ENCODE assay signal across 20 cellular contexts in the genomic region with DNA sequence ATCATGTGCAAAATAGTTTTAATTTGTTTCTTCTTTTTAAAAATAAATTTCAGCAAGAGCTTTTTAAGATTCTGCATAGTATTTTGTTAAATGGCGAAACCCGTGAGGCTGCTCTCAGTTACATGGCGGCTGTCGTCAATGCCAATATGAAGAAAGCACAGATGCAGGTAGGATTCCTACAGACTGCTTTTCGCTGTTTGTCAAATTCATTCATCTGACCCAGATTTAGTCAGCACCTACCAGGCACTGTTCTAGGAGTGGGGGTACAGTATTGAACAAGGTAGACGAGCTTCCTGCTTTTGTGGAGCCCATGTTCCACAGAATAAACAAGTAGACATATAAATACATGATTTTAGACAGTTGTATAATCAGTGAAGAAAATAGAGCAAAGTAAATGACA.
"Had no signal": no experiment of that assay in that cellular context is flagged by ENCODE, and none has a peak within 500 bp of the region (broad histone marks: within the 10 kb centered on the region; RNA-seq: fewer than 3 reads in every experiment).

No MANE protein-coding gene starts in this region.

- H3K4me3 ChIP-seq: left lung, ovary, psoas muscle, sigmoid colon, suprapubic skin, thyroid gland, vagina had no signal

- H3K9me3 Mint-ChIP-seq: natural killer cell; stimulated activated memory B cell treated with anti-CD40 and anti-IgM and Interleukin-4, amounts not matched to agents 10 μg/mL and 1 μg/mL and 100 μg/mL, for 72 hours had no signal

- H3K4me3 Mint-ChIP-seq: natural killer cell; stimulated activated memory B cell treated with anti-CD40 and anti-IgM and Interleukin-4, amounts not matched to agents 10 μg/mL and 1 μg/mL and 100 μg/mL, for 72 hours had no signal

- H3K27me3 ChIP-seq: left lung, ovary, sigmoid colon, suprapubic skin, thyroid gland, vagina had no signal

- ATAC-seq: left cardiac atrium; left lung; natural killer cell; psoas muscle; right cardiac atrium; stimulated activated memory B cell treated with anti-CD40 and anti-IgM and Interleukin-4, amounts not matched to agents 10 μg/mL and 1 μg/mL and 100 μg/mL, for 72 hours; stimulated activated naive CD8-positive, alpha-beta T cell treated with anti-CD3 and anti-CD28 coated beads, Interleukin-15, Interleukin-2, amounts not matched to agents 100 U/mL and 50 U/mL, for 24 hours had no signal

- DNase-seq: cortex of kidney; effector CD4-positive, alpha-beta T cell; kidney; left cardiac atrium; left lung; mesenchymal stem cell; natural killer cell; occipital lobe; ovary; psoas muscle; right cardiac atrium; sigmoid colon; stimulated activated CD4-positive, alpha-beta T cell treated with anti-CD3 and anti-CD28 coated beads, Interleukin-2, amount 100 ng/mL, for 24 hours; stimulated activated CD4-positive, alpha-beta T cell treated with anti-CD3 and anti-CD28 coated beads, Interleukin-4, amount 100 ng/mL, for 24 hours; stimulated activated naive CD8-positive, alpha-beta T cell treated with anti-CD3 and anti-CD28 coated beads, Interleukin-15, Interleukin-2, amounts not matched to agents 100 U/mL and 50 U/mL, for 24 hours; thyroid gland; trophoblast cell had no signal

- H3K27ac ChIP-seq: left lung, ovary, psoas muscle, sigmoid colon, suprapubic skin, thyroid gland, vagina had no signal

- H3K27ac Mint-ChIP-seq: natural killer cell; stimulated activated memory B cell treated with anti-CD40 and anti-IgM and Interleukin-4, amounts not matched to agents 10 μg/mL and 1 μg/mL and 100 μg/mL, for 72 hours had no signal

- H3K27me3 Mint-ChIP-seq: stimulated activated memory B cell treated with anti-CD40 and anti-IgM and Interleukin-4, amounts not matched to agents 10 μg/mL and 1 μg/mL and 100 μg/mL, for 72 hours had no signal

- H3K9me3 ChIP-seq: left lung, ovary, psoas muscle, sigmoid colon, suprapubic skin, thyroid gland, vagina had no signal

- H3K4me1 Mint-ChIP-seq: natural killer cell; stimulated activated memory B cell treated with anti-CD40 and anti-IgM and Interleukin-4, amounts not matched to agents 10 μg/mL and 1 μg/mL and 100 μg/mL, for 72 hours had no signal

- H3K36me3 ChIP-seq: ovary had no signal

- H3K4me1 ChIP-seq: left lung, psoas muscle, suprapubic skin, thyroid gland, vagina had no signal
